Comparison of ENCODE assay signal across 8 cellular contexts in genomic region chr20:37095108-37095608, GRCh38. TPM values are rescaled to one million over a fixed set of nuclear protein-coding genes. Genes with fewer than 3 reads are reported as not detected.
DNase-seq lines count a peak whose midpoint lies in the region; TF ChIP-seq lines count a peak whose summit lies in the region.

No MANE protein-coding gene starts in this region.

- TF ChIP-seq CTCF in GM12864 (IDR thresholded peaks at IDR 0.05; ENCODE audit: low read depth, low read length, missing control alignments) (no peak), HEK293 (tag by site-specific recombination; IDR thresholded peaks at IDR 0.05) (no peak)

- H3K36me3 ChIP-seq in HEK293 (ENCODE audit: control insufficient read depth in 2 of 2, insufficient read depth in 1 of 2, low read length in 2 of 2) = peaks cover 8 to 29% of the 10 kb centered on the region in 2 experiments; a peak in 2 of 3 replicates

- DNase-seq in GM12864 (ENCODE audit: low read depth) (no peak), NCI-H69 (lab: John Stamatoyannopoulos, UW) (peak; percentile 33), globus pallidus (ENCODE audit: low spot score) (peak; percentile 15), pons (ENCODE audit: low spot score) (peak; percentile 3), GDM1 (lab: John Stamatoyannopoulos, UW) (no peak), NCI-H1694 treated with DMSO at 0.1 percent for 48 hours (lab: John Stamatoyannopoulos, UW) (no peak)
- peak; percentile 42 for DNase-seq in activated T-helper 1 cell treated with anti-CD3 and anti-CD28 coated beads, Interleukin-12 subunit alpha, Interleukin-12 subunit beta, Interleukin-2, Interleukin-4 antibody, amounts not matched to agents 30 ng/mL and 10 ng/mL and 1 ng/mL, durations not matched to agents 14 hours and 24 hours and 36 hours (ENCODE audit: low spot score)

- peaks cover 12% of the 10 kb centered on the region for H3K36me3 Mint-ChIP-seq in activated T-helper 1 cell treated with anti-CD3 and anti-CD28 coated beads, Interleukin-12 subunit alpha, Interleukin-12 subunit beta, Interleukin-2, Interleukin-4 antibody, amounts not matched to agents 30 ng/mL and 10 ng/mL and 1 ng/mL, durations not matched to agents 14 hours and 24 hours and 36 hours (ENCODE audit: low read depth)

- no peaks in the 10 kb centered on the region for H3K9me3 ChIP-seq in HEK293 (ENCODE audit: control insufficient read depth, insufficient read depth, low read depth, low read length)

- H3K9me3 Mint-ChIP-seq in activated T-helper 1 cell treated with anti-CD3 and anti-CD28 coated beads, Interleukin-12 subunit alpha, Interleukin-12 subunit beta, Interleukin-2, Interleukin-4 antibody, amounts not matched to agents 30 ng/mL and 10 ng/mL and 1 ng/mL, durations not matched to agents 14 hours and 24 hours and 36 hours = no peaks in the 10 kb centered on the region

- intact Hi-C loops in activated T-helper 1 cell treated with anti-CD3 and anti-CD28 coated beads, Interleukin-12 subunit alpha, Interleukin-12 subunit beta, Interleukin-2, Interleukin-4 antibody, amounts not matched to agents 30 ng/mL and 10 ng/mL and 1 ng/mL, durations not matched to agents 14 hours and 24 hours and 36 hours (cut with micrococcal nuclease) = loop anchor here (1.0 to 10.0 kb wide), 7 partner anchors 24 to 1140 kb away; partner anchors contain the start of genes BLCAP, SAMHD1 and SCAND1

- peak overlapping the region; percentile 99 for H3K4me3 Mint-ChIP-seq in activated T-helper 1 cell treated with anti-CD3 and anti-CD28 coated beads, Interleukin-12 subunit alpha, Interleukin-12 subunit beta, Interleukin-2, Interleukin-4 antibody, amounts not matched to agents 30 ng/mL and 10 ng/mL and 1 ng/mL, durations not matched to agents 14 hours and 24 hours and 36 hours

- H3K27me3 Mint-ChIP-seq in activated T-helper 1 cell treated with anti-CD3 and anti-CD28 coated beads, Interleukin-12 subunit alpha, Interleukin-12 subunit beta, Interleukin-2, Interleukin-4 antibody, amounts not matched to agents 30 ng/mL and 10 ng/mL and 1 ng/mL, durations not matched to agents 14 hours and 24 hours and 36 hours (ENCODE audit: insufficient read depth) = no peaks in the 10 kb centered on the region

- POLR2A ChIA-PET in HEK293 (lab: Yijun Ruan, JAX) = interaction anchor here (0.9 to 2.3 kb wide), 7 partner anchors 9 to 86 kb away, joined by 3 to 30 read pairs (median 4); partner anchors contain the start of genes MROH8 and RPN2

- peaks cover 44% of the 10 kb centered on the region for H3K4me1 Mint-ChIP-seq in activated T-helper 1 cell treated with anti-CD3 and anti-CD28 coated beads, Interleukin-12 subunit alpha, Interleukin-12 subunit beta, Interleukin-2, Interleukin-4 antibody, amounts not matched to agents 30 ng/mL and 10 ng/mL and 1 ng/mL, durations not matched to agents 14 hours and 24 hours and 36 hours (ENCODE audit: low read depth)

- CTCF ChIA-PET in HEK293 (lab: Yijun Ruan, JAX) = interaction anchor here (1.0 kb wide), 1 partner anchor 22 kb away, joined by 3 read pairs; no protein-coding TSS in a partner anchor

- peak overlapping the region; percentile 76 for H3K4me3 ChIP-seq in GM12864 (ENCODE audit: low read depth, low read length)
- peak overlapping the region; percentile 74 for H3K4me3 ChIP-seq in HEK293 (ENCODE audit: low read depth, low read length)

- H3K27ac Mint-ChIP-seq in activated T-helper 1 cell treated with anti-CD3 and anti-CD28 coated beads, Interleukin-12 subunit alpha, Interleukin-12 subunit beta, Interleukin-2, Interleukin-4 antibody, amounts not matched to agents 30 ng/mL and 10 ng/mL and 1 ng/mL, durations not matched to agents 14 hours and 24 hours and 36 hours = peak overlapping the region; percentile 91

- H3K27ac ChIP-seq in HEK293 (ENCODE audit: extremely low read depth, low read depth, low read length) = peak overlapping the region; percentile 93

- peaks cover 2% of the 10 kb centered on the region for H3K4me1 ChIP-seq in HEK293 (ENCODE audit: control insufficient read depth, insufficient read depth, low read length)

TF ChIP-seq in HEK293, 187 proteins besides CTCF, POLR2A, EP300 and RAD21:
- TF ChIP-seq ZNF596 (tag by site-specific recombination; IDR thresholded peaks at IDR 0.05) (no peak), ZNF843 (tag by site-specific recombination; IDR thresholded peaks at IDR 0.05) (no peak), ZNF776 (tag by site-specific recombination; IDR thresholded peaks at IDR 0.05; ENCODE audit: borderline replicate concordance) (no peak), ZNF292 (tag by site-specific recombination; IDR thresholded peaks at IDR 0.05; ENCODE audit: borderline replicate concordance, low read depth) (no peak), ZNF146 (tag by site-specific recombination; IDR thresholded peaks at IDR 0.05) (no peak), ZNF341 (tag by site-specific recombination; IDR thresholded peaks at IDR 0.05; ENCODE audit: low read depth) (peak; percentile 19; the same call in 1 of the 2 replicates)

RNA-seq across cellular contexts. Expression of gene RBL1, which starts 0.6 kb away (rescaled TPM):
- 49.2 and 53.7 TPM in 2 replicates for total RNA-seq in activated T-helper 1 cell treated with anti-CD3 and anti-CD28 coated beads, Interleukin-12 subunit alpha, Interleukin-12 subunit beta, Interleukin-2, Interleukin-4 antibody, amounts not matched to agents 30 ng/mL and 10 ng/mL and 1 ng/mL, durations not matched to agents 14 hours and 24 hours and 36 hours

Comparison
In these comparisons a context has a peak if more than half of its experiments do, and no peak if none do; other contexts are left out.
1. DNase-seq: peak in NCI-H69 (single experiment), activated T-helper 1 cell treated with anti-CD3 and anti-CD28 coated beads, Interleukin-12 subunit alpha, Interleukin-12 subunit beta, Interleukin-2, Interleukin-4 antibody, amounts not matched to agents 30 ng/mL and 10 ng/mL and 1 ng/mL, durations not matched to agents 14 hours and 24 hours and 36 hours (single experiment), globus pallidus (single experiment) and pons (single experiment); none in GM12864 (single experiment), GDM1 (single experiment) and NCI-H1694 treated with DMSO at 0.1 percent for 48 hours (single experiment).